32 cellular contexts compared by ENCODE assay signal in genomic region chr2:79103199-79103598, GRCh38. TPM values are rescaled to one million over a fixed set of nuclear protein-coding genes. Genes with fewer than 3 reads are reported as not detected.
DNase-seq lines count a peak whose midpoint lies in the region; ATAC-seq, FAIRE-seq and TF ChIP-seq lines count a peak whose summit lies in the region.
"Had no signal": no experiment of that assay in that cellular context is flagged by ENCODE, and none has a peak within 500 bp of the region (broad histone marks: within the 10 kb centered on the region; RNA-seq: fewer than 3 reads in every experiment).

No MANE protein-coding gene starts in this region.

- H3K9me3 ChIP-seq in A549 (peaks cover 13% of the 10 kb centered on the region; the same call in 1 of the 3 replicates), body of pancreas (no peaks in the 10 kb centered on the region), small intestine (ENCODE audit: control insufficient read depth, low read depth) (no peaks in the 10 kb centered on the region)
- H3K9me3 ChIP-seq: BE2C had no signal

- H3K4me1 ChIP-seq in A549 (no peaks in the 10 kb centered on the region), body of pancreas (peaks cover 39% of the 10 kb centered on the region), small intestine (ENCODE audit: control insufficient read depth in 2 of 2, insufficient read depth in 1 of 2, low read depth in 1 of 2, low read length in 1 of 2) (peaks cover 2 to 3% of the 10 kb centered on the region in 2 donors)
- H3K4me1 ChIP-seq: BE2C had no signal

- H3K27me3 ChIP-seq in body of pancreas = no peaks in the 10 kb centered on the region
- H3K27me3 ChIP-seq in small intestine (ENCODE audit: control insufficient read depth in 2 of 2, insufficient read depth in 2 of 2, low read length in 2 of 2) = no peaks in the 10 kb centered on the region
- H3K27me3 ChIP-seq: BE2C, BLaER1 had no signal

- no peak overlapping the region for H3K4me3 ChIP-seq in A549
- H3K4me3 ChIP-seq in body of pancreas = no peak overlapping the region
- H3K4me3 ChIP-seq in small intestine (ENCODE audit: low read depth in 1 of 2, low read length in 2 of 2) = no peak overlapping the region
- H3K4me3 ChIP-seq: BLaER1, GM12878 had no signal

- POLR2A ChIA-PET in A549 (lab: Yijun Ruan, JAX) = no interaction called here

- intact Hi-C loops in body of pancreas (cut with DNase I) (loop anchor here (5.0 kb wide), 1 partner anchor 56 kb away; no protein-coding TSS in a partner anchor), left colon (cut with DNase I, micrococcal nuclease) (no loop called here)

- TF ChIP-seq CTCF in A549 (IDR thresholded peaks at IDR 0.05) = no peak
- no peak for TF ChIP-seq CTCF in body of pancreas (IDR thresholded peaks at IDR 0.05)

- TF ChIP-seq EP300 in A549 (IDR thresholded peaks at IDR 0.05) = no peak

- DNase-seq in A549 (ENCODE audit: low read depth in 1 of 2, low spot score in 1 of 2) (no peak), body of pancreas (no peak), left colon (no peak), small intestine (peak; percentile 90), NCI-H128 (lab: John Stamatoyannopoulos, UW; ENCODE audit: unreplicated experiment) (no peak), NCI-H2196 (lab: John Stamatoyannopoulos, UW; ENCODE audit: unreplicated experiment) (no peak)
- DNase-seq in activated CD8-positive, alpha-beta memory T cell treated with anti-CD3 and anti-CD28 coated beads, Interleukin-2, amount 50 U/mL, for 4 hours = no peak
- DNase-seq: ACHN; BE2C; C1 segment of cervical spinal cord; CD4-positive, alpha-beta memory T cell; CD4-positive, CD25-positive, alpha-beta regulatory T cell; CD8-positive, alpha-beta memory T cell; COR-L47; DMS 273 treated with DMSO at 0.1 percent for 48 hours; DMS153; DMS53; DMS79; DND-41; EL; GDM1 had no signal

- ATAC-seq in A549 (no peak), body of pancreas (no peak), left colon (peak; percentile 48)
- ATAC-seq: GM12878 had no signal

- FAIRE-seq in A549 (lab: Jason Lieb, UNC) (peak; percentile 46), small intestine (lab: Jason Lieb, UNC) (peak; percentile 96)
- FAIRE-seq: GM12878, GM12892, GM18507 had no signal

- 46% methylated on average over 2 of the region's 2 CpGs for WGBS in A549 (ENCODE audit: missing lambda C conversion rate)
- WGBS in body of pancreas, 2 donors = 55 to 66% methylated on average over 2 of the region's 2 CpGs
- WGBS in small intestine, 3 donors = 19 to 52% (median 37%) methylated on average over 2 of the region's 2 CpGs

- H3K27ac ChIP-seq in A549 = no peak overlapping the region
- peak overlapping the region in 3 of 4 donors; percentile 6 to 43 (median 36) for H3K27ac ChIP-seq in body of pancreas
- no peak overlapping the region for H3K27ac ChIP-seq in small intestine (ENCODE audit: low read depth in 1 of 2, low read length in 1 of 2)
- H3K27ac ChIP-seq: 22Rv1, BLaER1 had no signal

- no peak for TF ChIP-seq RAD21 in A549 (conservative IDR thresholded peaks at IDR 0.05 in 1 of 2, IDR thresholded peaks at IDR 0.05 in 1 of 2)

- no peaks in the 10 kb centered on the region for H3K36me3 ChIP-seq in body of pancreas (replicated peaks in 1 of 2; ENCODE audit: insufficient read depth in 1 of 2, low read depth in 2 of 2)
- H3K36me3 ChIP-seq in small intestine (ENCODE audit: control insufficient read depth in 2 of 2, insufficient read depth in 2 of 2, low read length in 2 of 2) = no peaks in the 10 kb centered on the region
- H3K36me3 ChIP-seq: BE2C, BLaER1 had no signal

- TF ChIP-seq POLR2A in A549 (IDR thresholded peaks at IDR 0.05; ENCODE audit: low read length) = no peak
- TF ChIP-seq POLR2A in body of pancreas (IDR thresholded peaks at IDR 0.05) = no peak

- CTCF ChIA-PET in A549 (lab: Yijun Ruan, JAX) = no interaction called here

- no peak overlapping the region for H3K4me2 ChIP-seq in A549
- H3K4me2 ChIP-seq: BLaER1 had no signal

TF ChIP-seq in A549, 52 proteins besides CTCF, POLR2A, EP300 and RAD21:
- TF ChIP-seq GATA3 (IDR thresholded peaks at IDR 0.05; ENCODE audit: borderline replicate concordance) (no peak), NFE2L2 (conservative IDR thresholded peaks at IDR 0.05; ENCODE audit: low read length) (no peak), SMC3 (IDR thresholded peaks at IDR 0.05) (no peak), CEBPB (IDR thresholded peaks at IDR 0.05) (no peak), MAZ (IDR thresholded peaks at IDR 0.05; ENCODE audit: borderline replicate concordance, low read depth, low read length) (no peak), ATOH8 (CRISPR knock-in tag; IDR thresholded peaks at IDR 0.05; ENCODE audit: low read depth) (no peak), RCOR1 (IDR thresholded peaks at IDR 0.05; ENCODE audit: low read depth, low read length) (no peak), HOXA7 (CRISPR knock-in tag; IDR thresholded peaks at IDR 0.05) (no peak), SREBF2 (IDR thresholded peaks at IDR 0.05) (no peak), MAX (IDR thresholded peaks at IDR 0.05) (no peak), MYC (IDR thresholded peaks at IDR 0.05; ENCODE audit: borderline replicate concordance, low read length) (no peak), HOXB5 (CRISPR knock-in tag; IDR thresholded peaks at IDR 0.05) (no peak), HEYL (CRISPR knock-in tag; IDR thresholded peaks at IDR 0.05) (no peak), JUNB (IDR thresholded peaks at IDR 0.05) (no peak)
- TF ChIP-seq, protein P1, sequence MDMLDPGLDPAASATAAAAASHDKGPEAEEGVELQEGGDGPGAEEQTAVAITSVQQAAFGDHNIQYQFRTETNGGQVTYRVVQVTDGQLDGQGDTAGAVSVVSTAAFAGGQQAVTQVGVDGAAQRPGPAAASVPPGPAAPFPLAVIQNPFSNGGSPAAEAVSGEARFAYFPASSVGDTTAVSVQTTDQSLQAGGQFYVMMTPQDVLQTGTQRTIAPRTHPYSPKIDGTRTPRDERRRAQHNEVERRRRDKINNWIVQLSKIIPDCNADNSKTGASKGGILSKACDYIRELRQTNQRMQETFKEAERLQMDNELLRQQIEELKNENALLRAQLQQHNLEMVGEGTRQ (IDR thresholded peaks at IDR 0.05) = no peak
- TF ChIP-seq, protein P2, sequence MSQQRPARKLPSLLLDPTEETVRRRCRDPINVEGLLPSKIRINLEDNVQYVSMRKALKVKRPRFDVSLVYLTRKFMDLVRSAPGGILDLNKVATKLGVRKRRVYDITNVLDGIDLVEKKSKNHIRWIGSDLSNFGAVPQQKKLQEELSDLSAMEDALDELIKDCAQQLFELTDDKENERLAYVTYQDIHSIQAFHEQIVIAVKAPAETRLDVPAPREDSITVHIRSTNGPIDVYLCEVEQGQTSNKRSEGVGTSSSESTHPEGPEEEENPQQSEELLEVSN (IDR thresholded peaks at IDR 0.05; ENCODE audit: borderline replicate concordance, low read depth) = no peak

RNA-seq across cellular contexts. Expression of gene REG1B, which starts 15.4 kb away (rescaled TPM):
- polyA plus RNA-seq in A549 (2011; rRNA removed) (not detected in 2 replicates), A549 (2017; fragmentation: RNase III; extraction: RNeasy Plus Mini Kit Qiagen cat#74134 plus additional on column Dnase treatment) (not detected in 3 replicates), small intestine (1,000 to 10,000 TPM in 1 of 3 donors, 10 to 100 TPM in 2; 24.3 to 3,920 (median 25.0) TPM)
- polyA plus RNA-seq in A549 (2012; cell fraction: cytosol; rRNA removed) = not detected in 2 replicates
- polyA plus RNA-seq in A549 (2012; cell fraction: nucleus; rRNA removed) = not detected in 2 replicates
- not detected in 2 replicates for polyA minus RNA-seq in A549 (2011; rRNA and poly(A)+ RNA removed)
- total RNA-seq in body of pancreas (over 10,000 TPM in 1 of 2 donors, 1,000 to 10,000 TPM in 1; 4,279 to 15,911 TPM), left colon (1 to 10 TPM in 1 of 2 donors, not detected in 1; 4.6 TPM)
- total RNA-seq: A172; A673; CD4-positive, alpha-beta memory T cell; CD4-positive, CD25-positive, alpha-beta regulatory T cell; CD8-positive, alpha-beta memory T cell; Daoy; G401 had no signal
- polyA plus RNA-seq: AG04450; CD14-positive monocyte; CD4-positive, alpha-beta memory T cell; CD4-positive, CD25-positive, alpha-beta regulatory T cell; CD8-positive, alpha-beta memory T cell; GM12878 had no signal

RNA-seq across cellular contexts. Expression of gene REG1A, which starts 17.1 kb away (rescaled TPM):
- polyA plus RNA-seq in A549 (2011; rRNA removed) (0.21 TPM in 1 of 2 replicates, not detected in the other), A549 (2017; fragmentation: RNase III; extraction: RNeasy Plus Mini Kit Qiagen cat#74134 plus additional on column Dnase treatment) (not detected in 3 replicates), small intestine (over 10,000 TPM in 1 of 3 donors, 100 to 1,000 TPM in 2; 613 to 31,869 (median 810) TPM)
- not detected in 2 replicates for polyA plus RNA-seq in A549 (2012; cell fraction: cytosol; rRNA removed)
- polyA plus RNA-seq in A549 (2012; cell fraction: nucleus; rRNA removed) = not detected in 2 replicates
- not detected in 2 replicates for polyA minus RNA-seq in A549 (2011; rRNA and poly(A)+ RNA removed)
- total RNA-seq in body of pancreas (over 10,000 TPM; 14,523 to 48,012 TPM), left colon (1 to 10 TPM in 1 of 2 donors, not detected in 1; 7.9 TPM)
- total RNA-seq: A172; A673; CD4-positive, alpha-beta memory T cell; CD4-positive, CD25-positive, alpha-beta regulatory T cell; CD8-positive, alpha-beta memory T cell; G401 had no signal
- polyA plus RNA-seq: AG04450; CD14-positive monocyte; CD4-positive, alpha-beta memory T cell; CD4-positive, CD25-positive, alpha-beta regulatory T cell; CD8-positive, alpha-beta memory T cell; GM12878 had no signal

RNA-seq across cellular contexts. Expression of gene REG3A, which starts 56.4 kb away (rescaled TPM):
- polyA plus RNA-seq in A549 (2011; rRNA removed) (not detected in 2 replicates), A549 (2017; fragmentation: RNase III; extraction: RNeasy Plus Mini Kit Qiagen cat#74134 plus additional on column Dnase treatment) (not detected in 3 replicates), small intestine (over 10,000 TPM in 1 of 3 donors, 1,000 to 10,000 TPM in 1, 100 to 1,000 TPM in 1; 468 to 11,127 (median 1,492) TPM)
- polyA plus RNA-seq in A549 (2012; cell fraction: cytosol; rRNA removed) = not detected in 2 replicates
- not detected in 2 replicates for polyA plus RNA-seq in A549 (2012; cell fraction: nucleus; rRNA removed)
- polyA minus RNA-seq in A549 (2011; rRNA and poly(A)+ RNA removed) = not detected in 2 replicates
- total RNA-seq in body of pancreas (100 to 1,000 TPM; 351 to 831 TPM), left colon (1 to 10 TPM in 1 of 2 donors, not detected in 1; 3.7 TPM)
- total RNA-seq: A172; A673; CD4-positive, alpha-beta memory T cell; CD4-positive, CD25-positive, alpha-beta regulatory T cell; CD8-positive, alpha-beta memory T cell; Daoy; G401 had no signal
- polyA plus RNA-seq: AG04450; CD14-positive monocyte; CD4-positive, alpha-beta memory T cell; CD4-positive, CD25-positive, alpha-beta regulatory T cell; CD8-positive, alpha-beta memory T cell; GM12878 had no signal

Comparison
In these comparisons a context has a peak if more than half of its experiments do, and no peak if none do; other contexts are left out.
1. H3K27ac ChIP-seq: peak in body of pancreas (3 of 4); none in A549 (0 of 2) and small intestine (0 of 2).
2. RNA of gene REG1B, which starts 15.4 kb away (total RNA-seq): 4,279 to 15,911 TPM in body of pancreas; 4.6 TPM in left colon; every median in the first group is over 100 times any median in the second.
3. RNA of gene REG1A, which starts 17.1 kb away (total RNA-seq): 14,523 to 48,012 TPM in body of pancreas; 7.9 TPM in left colon; every median in the first group is over 1,000 times any median in the second.
4. RNA of gene REG3A, which starts 56.4 kb away (total RNA-seq): 351 to 831 TPM in body of pancreas; 3.7 TPM in left colon; every median in the first group is over 10 times any median in the second.